1 cellular context compared by ENCODE assay signal in genomic region chr20:51536116-51537069, GRCh38.
TF ChIP-seq lines count a peak whose summit lies in the region.

No MANE protein-coding gene starts in this region.

TF ChIP-seq in GM23338, 12 proteins besides CTCF, POLR2A, EP300 and RAD21 (continued from another document):
- TF ChIP-seq ZNF462 (CRISPR knock-in tag; IDR thresholded peaks at IDR 0.05) (no peak), REST (IDR thresholded peaks at IDR 0.05; ENCODE audit: unreplicated experiment) (no peak)
